In the genomic region with DNA sequence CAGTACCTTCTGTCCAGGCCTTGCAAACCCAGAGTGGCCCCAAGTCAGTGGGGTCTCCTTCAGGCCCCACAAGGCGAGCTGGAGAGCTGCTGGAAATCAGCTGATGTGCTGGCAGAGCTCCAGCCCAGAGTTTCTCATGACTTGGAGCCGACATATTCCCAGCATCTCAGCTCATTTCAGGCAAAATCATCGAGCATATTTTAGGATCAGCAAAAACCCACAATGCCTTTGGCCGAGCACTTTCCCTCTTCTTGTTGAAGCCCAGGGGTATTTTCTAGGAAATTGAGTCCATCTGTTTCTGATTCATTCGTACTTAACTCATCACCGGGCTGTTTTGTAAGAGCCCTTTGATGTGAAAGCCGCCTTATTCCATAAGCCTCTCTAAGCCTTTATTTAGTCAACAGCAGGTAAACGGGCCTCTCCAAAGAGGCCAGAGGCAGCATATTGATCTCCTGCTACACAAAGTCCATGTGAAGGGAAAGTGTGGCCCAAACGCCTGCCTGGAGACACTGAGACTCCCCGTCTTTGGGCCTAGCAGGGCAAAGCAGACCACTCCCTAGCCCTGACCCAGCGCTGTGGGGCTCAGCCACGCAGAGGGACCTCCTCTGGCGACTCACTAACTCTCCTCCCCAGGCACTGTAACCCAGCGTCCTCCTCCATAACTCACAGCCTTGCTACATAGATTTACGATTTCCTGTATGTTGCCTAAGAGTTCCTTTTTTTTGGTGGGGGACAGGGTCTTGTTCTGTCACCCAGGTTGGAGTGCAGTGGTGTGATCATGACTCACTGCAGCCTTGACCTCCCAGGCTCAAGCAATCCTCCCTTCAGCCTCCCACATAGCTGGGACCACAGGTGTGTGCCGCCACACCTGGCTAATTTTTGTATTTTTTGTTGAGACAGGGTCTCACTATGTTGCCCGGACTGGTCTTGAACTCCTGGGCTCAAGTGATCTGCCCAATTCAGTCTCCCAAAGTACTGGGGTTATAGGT, we compare ENCODE assay signal across 10 cellular contexts. TPM values are rescaled to one million over a fixed set of nuclear protein-coding genes. Genes with fewer than 3 reads are reported as not detected.
DNase-seq lines count a peak whose midpoint lies in the region; ATAC-seq and TF ChIP-seq lines count a peak whose summit lies in the region.
"Had no signal": no experiment of that assay in that cellular context is flagged by ENCODE, and none has a peak within 500 bp of the region (broad histone marks: within the 10 kb centered on the region; RNA-seq: fewer than 3 reads in every experiment).

No MANE protein-coding gene starts in this region.

- peaks cover 15% of the 10 kb centered on the region for H3K27me3 Mint-ChIP-seq in neural progenitor cell (ENCODE audit: insufficient read depth, low read depth)
- H3K27me3 Mint-ChIP-seq in endothelial cell (ENCODE audit: unreplicated experiment), result peaks cover 4% of the 10 kb centered on the region

- H3K36me3 ChIP-seq in neural progenitor cell, result no peaks in the 10 kb centered on the region

- H2AFZ ChIP-seq in neural progenitor cell (replicated peaks), result no peak overlapping the region

- peaks cover 21% of the 10 kb centered on the region for H3K4me1 ChIP-seq in neural progenitor cell

- H3K27ac ChIP-seq in cingulate gyrus (ENCODE audit: low read depth, low read length) (peak overlapping the region; percentile 65), neural progenitor cell (peak overlapping the region; percentile 61)

- H3K4me1 Mint-ChIP-seq in neural progenitor cell, result peaks cover 33% of the 10 kb centered on the region
- peaks cover 26% of the 10 kb centered on the region for H3K4me1 Mint-ChIP-seq in endothelial cell (ENCODE audit: unreplicated experiment)

- H4K20me1 ChIP-seq in neural progenitor cell (ENCODE audit: low read depth), result no peaks in the 10 kb centered on the region

- H3K9me3 ChIP-seq in neural progenitor cell (ENCODE audit: low read depth), result no peaks in the 10 kb centered on the region

- TF ChIP-seq CTCF in NB4 (IDR thresholded peaks at IDR 0.05; ENCODE audit: low read depth, low read length) (no peak), neural progenitor cell (IDR thresholded peaks at IDR 0.05) (no peak), endothelial cell (IDR thresholded peaks at IDR 0.05; ENCODE audit: unreplicated experiment) (no peak)

- H3F3A ChIP-seq in neural progenitor cell (ENCODE audit: low read depth), result peaks cover 37% of the 10 kb centered on the region

- no peaks in the 10 kb centered on the region for H3K27me3 ChIP-seq in neural progenitor cell

- no peaks in the 10 kb centered on the region for H3K79me2 ChIP-seq in neural progenitor cell (ENCODE audit: low read depth)

- H3K4me3 Mint-ChIP-seq in neural progenitor cell (no peak overlapping the region), endothelial cell (ENCODE audit: unreplicated experiment) (no peak overlapping the region)
- H3K4me3 Mint-ChIP-seq: T-helper 1 cell treated with Interleukin-12 subunit alpha and Interleukin-12 subunit beta and Interleukin-4 antibody, amounts not matched to agents 30 μg/mL and 1 μg/mL, for 36 hours had no signal

- H3K4me3 ChIP-seq in NB4 (ENCODE audit: low read depth, low read length) (peak overlapping the region; percentile 27), neural progenitor cell (no peak overlapping the region)

- peak; percentile 29 for TF ChIP-seq POLR2A in NB4 (IDR thresholded peaks at IDR 0.05; ENCODE audit: extremely low read depth, insufficient read length)

- H3K9ac ChIP-seq in neural progenitor cell, result no peak overlapping the region

- H3K36me3 Mint-ChIP-seq in neural progenitor cell (no peaks in the 10 kb centered on the region), endothelial cell (ENCODE audit: low read depth, unreplicated experiment) (no peaks in the 10 kb centered on the region)

- ATAC-seq in GM19324 (IDR thresholded peaks at IDR 0.05; ENCODE audit: low FRiP score, unreplicated experiment), result no peak

- H3K27ac Mint-ChIP-seq in neural progenitor cell (peak overlapping the region; percentile 53), endothelial cell (ENCODE audit: unreplicated experiment) (no peak overlapping the region)
- H3K27ac Mint-ChIP-seq: T-helper 1 cell treated with Interleukin-12 subunit alpha and Interleukin-12 subunit beta and Interleukin-4 antibody, amounts not matched to agents 30 μg/mL and 1 μg/mL, for 36 hours had no signal

- no peaks in the 10 kb centered on the region for H3K9me3 Mint-ChIP-seq in neural progenitor cell
- no peaks in the 10 kb centered on the region for H3K9me3 Mint-ChIP-seq in endothelial cell (ENCODE audit: unreplicated experiment)
- H3K9me3 Mint-ChIP-seq: T-helper 1 cell treated with Interleukin-12 subunit alpha and Interleukin-12 subunit beta and Interleukin-4 antibody, amounts not matched to agents 30 μg/mL and 1 μg/mL, for 36 hours had no signal

- DNase-seq in DMS53 treated with DMSO at 0.1 percent for 48 hours (lab: John Stamatoyannopoulos, UW; ENCODE audit: unreplicated experiment) (peak; percentile 78), NB4 (ENCODE audit: low read depth) (peak; percentile 98), neural progenitor cell (ENCODE audit: low spot score) (peak; percentile 56), endothelial cell (ENCODE audit: low spot score) (no peak), NCI-H187 (lab: John Stamatoyannopoulos, UW) (no peak), NCI-H1417 treated with DMSO at 0.1 percent for 48 hours (lab: John Stamatoyannopoulos, UW) (no peak)
- DNase-seq: caudate nucleus had no signal

- no peak overlapping the region for H3K4me2 ChIP-seq in neural progenitor cell

RNA-seq across cellular contexts. Expression of a gene that starts 12.1 kb away (rescaled TPM):
- total RNA-seq in neural progenitor cell (ENCODE audit: low replicate concordance), result 0.12 and 0.32 TPM in 2 replicates
- not detected for total RNA-seq in endothelial cell (ENCODE audit: unreplicated experiment)

RNA-seq across cellular contexts. Expression of a gene that starts 57.4 kb away (rescaled TPM):
- 39.4 and 44.4 TPM in 2 replicates for total RNA-seq in neural progenitor cell (ENCODE audit: low replicate concordance)
- total RNA-seq in endothelial cell (ENCODE audit: unreplicated experiment), result 73.7 TPM

Comparison
In these comparisons a context has a peak if more than half of its experiments do, and no peak if none do; other contexts are left out.
1. DNase-seq: peak in DMS53 treated with DMSO at 0.1 percent for 48 hours (single experiment), NB4 (single experiment) and neural progenitor cell (single experiment); none in endothelial cell (single experiment), NCI-H187 (0 of 2) and NCI-H1417 treated with DMSO at 0.1 percent for 48 hours (single experiment).